In genomic region chr5:134515801-134516200, GRCh38 we compare ENCODE assay signal across 21 cellular contexts.
"Had no signal": no experiment of that assay in that cellular context is flagged by ENCODE, and none has a peak within 500 bp of the region (broad histone marks: within the 10 kb centered on the region; RNA-seq: fewer than 3 reads in every experiment).

No MANE protein-coding gene starts in this region.

- H3K4me3 ChIP-seq: ascending aorta, gastroesophageal sphincter, heart right ventricle, left lung, stomach, vagina had no signal

- H3K36me3 ChIP-seq: ascending aorta, gastroesophageal sphincter, heart right ventricle, left lung, stomach, vagina, WERI-Rb-1 had no signal

- H3K9me3 ChIP-seq: ascending aorta, gastroesophageal sphincter, heart right ventricle, left lung, stomach, vagina had no signal

- H3K27ac Mint-ChIP-seq: activated T-cell treated with anti-CD3 and anti-CD28 coated beads, Interleukin-2, amount 50 U/mL, for 72 hours; dendritic cell treated with granulocyte-macrophage colony-stimulating factor and Interleukin-4, amounts not matched to agents 40 ng/mL and 50 ng/mL, for 4 days; progenitor cell of endocrine pancreas had no signal

- DNase-seq: activated CD4-positive, alpha-beta T cell treated with anti-CD3 and anti-CD28 coated beads, Interleukin-2, amount 50 U/mL, for 4 hours; activated effector memory CD4-positive, alpha-beta T cell treated with anti-CD3 and anti-CD28 coated beads, Interleukin-2, amount 50 U/mL, for 16 hours; activated naive CD4-positive, alpha-beta T cell treated with anti-CD3 and anti-CD28 coated beads, Interleukin-2, amount 50 U/mL, for 16 hours; activated T-cell treated with anti-CD3 and anti-CD28 coated beads, Interleukin-2, amount 50 U/mL, for 72 hours; effector CD8-positive, alpha-beta T cell; heart right ventricle; left lung; midbrain; stimulated activated CD4-positive, alpha-beta T cell treated with anti-CD3 and anti-CD28 coated beads, Interleukin-2, amount 100 ng/mL, for 48 hours; stomach; trophoblast cell; WERI-Rb-1 had no signal

- H3K27me3 ChIP-seq: ascending aorta, gastroesophageal sphincter, heart right ventricle, left lung, stomach, vagina had no signal

- ATAC-seq: activated T-cell treated with anti-CD3 and anti-CD28 coated beads, Interleukin-2, amount 50 U/mL, for 72 hours; esophagus mucosa; gastroesophageal sphincter; heart right ventricle; left lung; right cardiac atrium had no signal

- H3K4me1 Mint-ChIP-seq: central memory CD8-positive, alpha-beta T cell had no signal

- H3K27me3 Mint-ChIP-seq: central memory CD8-positive, alpha-beta T cell had no signal

- H3K9me3 Mint-ChIP-seq: activated T-cell treated with anti-CD3 and anti-CD28 coated beads, Interleukin-2, amount 50 U/mL, for 72 hours; central memory CD8-positive, alpha-beta T cell; dendritic cell treated with granulocyte-macrophage colony-stimulating factor and Interleukin-4, amounts not matched to agents 40 ng/mL and 50 ng/mL, for 4 days; neural crest cell had no signal

- H3K4me3 Mint-ChIP-seq: activated T-cell treated with anti-CD3 and anti-CD28 coated beads, Interleukin-2, amount 50 U/mL, for 72 hours; central memory CD8-positive, alpha-beta T cell; dendritic cell treated with granulocyte-macrophage colony-stimulating factor and Interleukin-4, amounts not matched to agents 40 ng/mL and 50 ng/mL, for 4 days; neural crest cell had no signal
